In the genomic region with DNA sequence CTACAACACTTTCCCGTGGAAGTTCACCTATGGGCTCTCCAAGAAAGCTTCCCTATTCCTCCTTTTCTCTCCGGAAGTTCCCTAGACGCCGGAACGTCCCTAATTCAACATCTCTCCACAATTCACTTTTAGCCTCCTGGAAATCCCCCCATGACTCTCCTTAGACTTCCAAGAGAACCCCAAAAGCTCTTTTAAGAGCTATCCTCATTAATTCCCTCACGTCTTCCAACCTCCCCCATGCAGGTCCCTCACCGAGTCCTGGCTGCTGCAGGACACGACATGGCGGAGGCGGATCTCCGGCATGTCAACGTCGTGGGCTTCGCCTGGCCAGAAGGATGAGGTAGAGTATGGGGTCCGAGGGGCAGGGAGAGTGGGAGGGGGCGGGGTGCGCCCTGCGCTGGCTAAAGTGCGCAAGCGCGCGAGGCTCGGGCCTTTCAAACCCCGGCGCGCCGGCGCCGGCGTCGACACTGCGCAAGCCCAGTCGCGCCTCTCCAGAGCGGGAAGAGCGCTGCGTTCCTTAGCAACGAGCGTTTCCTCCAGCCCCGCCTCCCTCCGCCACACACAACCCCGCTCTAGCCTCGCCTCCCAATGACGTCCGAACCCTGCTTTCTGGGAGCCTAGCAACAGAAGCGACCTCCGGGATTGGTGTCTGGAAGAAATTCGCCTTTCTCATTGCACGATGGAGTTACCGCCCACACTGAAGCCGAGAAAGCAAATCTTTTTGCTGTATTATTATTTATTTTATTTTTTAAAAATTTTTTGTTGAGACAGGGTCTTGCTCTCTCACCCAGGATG, we compare ENCODE assay signal across 8 cellular contexts. TPM values are rescaled to one million over a fixed set of nuclear protein-coding genes. Genes with fewer than 3 reads are reported as not detected.
DNase-seq lines count a peak whose midpoint lies in the region; ATAC-seq, FAIRE-seq and TF ChIP-seq lines count a peak whose summit lies in the region.

A gene (plus strand): TSS at position 646 of the 795 bp plus-strand sequence. CDS start 1,391 bp downstream, outside the sequence.
A gene with protein sequence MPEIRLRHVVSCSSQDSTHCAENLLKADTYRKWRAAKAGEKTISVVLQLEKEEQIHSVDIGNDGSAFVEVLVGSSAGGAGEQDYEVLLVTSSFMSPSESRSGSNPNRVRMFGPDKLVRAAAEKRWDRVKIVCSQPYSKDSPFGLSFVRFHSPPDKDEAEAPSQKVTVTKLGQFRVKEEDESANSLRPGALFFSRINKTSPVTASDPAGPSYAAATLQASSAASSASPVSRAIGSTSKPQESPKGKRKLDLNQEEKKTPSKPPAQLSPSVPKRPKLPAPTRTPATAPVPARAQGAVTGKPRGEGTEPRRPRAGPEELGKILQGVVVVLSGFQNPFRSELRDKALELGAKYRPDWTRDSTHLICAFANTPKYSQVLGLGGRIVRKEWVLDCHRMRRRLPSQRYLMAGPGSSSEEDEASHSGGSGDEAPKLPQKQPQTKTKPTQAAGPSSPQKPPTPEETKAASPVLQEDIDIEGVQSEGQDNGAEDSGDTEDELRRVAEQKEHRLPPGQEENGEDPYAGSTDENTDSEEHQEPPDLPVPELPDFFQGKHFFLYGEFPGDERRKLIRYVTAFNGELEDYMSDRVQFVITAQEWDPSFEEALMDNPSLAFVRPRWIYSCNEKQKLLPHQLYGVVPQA (minus strand): TSS at position 372 of the 795 bp plus-strand sequence. CDS start 69 bp downstream, at position 303.

- in situ Hi-C loops in mammary epithelial cell (cut with MboI; ENCODE audit: low sequenced_read_pairs in 2 of 2) = no loop called here

- no TSS peak for BruUV-seq in A673 (replicated peaks; lab: Mats Ljungman, UMichigan)
- BruUV-seq in mammary epithelial cell (replicated peaks; lab: Mats Ljungman, UMichigan) = no TSS peak

- H2AFZ ChIP-seq in mammary epithelial cell (ENCODE audit: low read depth, low read length) = peak within 1 kb of the TSS; percentile 99

- no peaks in the 10 kb centered on the region for H4K20me1 ChIP-seq in mammary epithelial cell (ENCODE audit: insufficient read depth, low read length)

- dilution Hi-C loops in mammary epithelial cell (cut with HindIII; ENCODE audit: low sequenced_read_pairs) = no loop called here

- H3K4me1 ChIP-seq in A673 (ENCODE audit: insufficient read depth, low read length, poor library complexity, severe bottlenecking) = peaks cover 16% of the 10 kb centered on the region
- H3K4me1 ChIP-seq in mammary epithelial cell (ENCODE audit: insufficient read depth, low read length) = peaks cover 16% of the 10 kb centered on the region
- no peaks in the 10 kb centered on the region for H3K4me1 ChIP-seq in small intestine (ENCODE audit: control insufficient read depth in 2 of 2, insufficient read depth in 1 of 2, low read depth in 1 of 2, low read length in 1 of 2)

- peak; percentile 99 for DNase-seq in A673 (ENCODE audit: low spot score)
- DNase-seq in NCI-H2196 (lab: John Stamatoyannopoulos, UW; ENCODE audit: unreplicated experiment) = peak; percentile 99
- peak; percentile 98 for DNase-seq in WERI-Rb-1
- DNase-seq in mammary epithelial cell = peak; percentile 98
- DNase-seq in iPS-NIHi11 (ENCODE audit: low spot score) = peak; percentile 98
- DNase-seq in small intestine = peak; percentile 99

- CTCF ChIA-PET in A673 (lab: Charles Lee) (interaction anchor here (1.2 kb wide), 1 partner anchor 20 kb away, joined by 5 read pairs; no protein-coding TSS in a partner anchor), mammary epithelial cell (lab: Charles Lee; ENCODE audit: low non-redundant PET) (no interaction called here)

- peak within 1 kb of the TSS; percentile 85 for H3K4me2 ChIP-seq in mammary epithelial cell (ENCODE audit: insufficient read depth, low read depth, low read length)

- 2% methylated on average over 16 of the region's 51 CpGs for WGBS in mammary epithelial cell (ENCODE audit: low coverage, missing lambda C conversion rate)
- 0 to 1% (median 1%) methylated on average over 36 to 51 of the region's 51 CpGs for WGBS in small intestine, 3 donors

- POLR2A ChIA-PET in A673 (lab: Charles Lee; ENCODE audit: low non-redundant PET) = no interaction called here

- no peak for TF ChIP-seq CTCF in A673 (conservative IDR thresholded peaks at IDR 0.05; ENCODE audit: low read depth, low read length)
- TF ChIP-seq CTCF in WERI-Rb-1 (IDR thresholded peaks at IDR 0.05; ENCODE audit: low read depth, low read length) = no peak
- no peak for TF ChIP-seq CTCF in mammary epithelial cell (conservative IDR thresholded peaks at IDR 0.05 in 1 of 2, IDR thresholded peaks at IDR 0.05 in 1 of 2; ENCODE audit: extremely low read depth in 1 of 2, insufficient read depth in 1 of 2, low read depth in 1 of 2, low read length in 2 of 2)

- intact Hi-C loops in A673 (cut with micrococcal nuclease; ENCODE audit: unreplicated experiment) (loop anchor here (1.0 kb wide), 1 partner anchor 21 kb away; a partner anchor contains a TSS), mammary epithelial cell (cut with micrococcal nuclease) (loop anchor here (1.0 kb wide), 1 partner anchor 21 kb away; a partner anchor contains a TSS)

- H3K4me3 ChIP-seq in A673 (ENCODE audit: low read depth, low read length, poor library complexity, severe bottlenecking) (peak within 1 kb of the TSS; percentile 94), WERI-Rb-1 (ENCODE audit: low read depth, low read length) (peak within 1 kb of the TSS; percentile 100), mammary epithelial cell (replicated peaks in 1 of 3; ENCODE audit: insufficient read depth in 1 of 3, low read depth in 2 of 3, low read length in 3 of 3) (peak within 1 kb of the TSS; percentile 81 to 93 (median 89)), small intestine (ENCODE audit: low read depth in 1 of 2, low read length in 2 of 2) (peak within 1 kb of the TSS; percentile 38 to 85)

- peak; percentile 95 for ATAC-seq in GM18868 (IDR thresholded peaks at IDR 0.05; ENCODE audit: unreplicated experiment)
- peak; percentile 94 for ATAC-seq in HG03108 (IDR thresholded peaks at IDR 0.05; ENCODE audit: unreplicated experiment)

- H3K79me2 ChIP-seq in mammary epithelial cell (ENCODE audit: insufficient read depth, low read length) = peaks cover 27% of the 10 kb centered on the region

- peak within 1 kb of the TSS; percentile 92 for H3K9ac ChIP-seq in mammary epithelial cell (ENCODE audit: insufficient read depth, low read length)

- no peak for FAIRE-seq in small intestine (lab: Jason Lieb, UNC)

- H3K27me3 ChIP-seq in A673 (replicated peaks; ENCODE audit: insufficient read depth, low read depth, low read length, poor library complexity) (no peaks in the 10 kb centered on the region), WERI-Rb-1 (ENCODE audit: insufficient read depth, low read depth, severe bottlenecking) (no peaks in the 10 kb centered on the region), mammary epithelial cell (ENCODE audit: insufficient read depth, low read length) (no peaks in the 10 kb centered on the region), small intestine (ENCODE audit: control insufficient read depth in 2 of 2, insufficient read depth in 2 of 2, low read length in 2 of 2) (no peaks in the 10 kb centered on the region)

- H3K36me3 ChIP-seq in A673 (ENCODE audit: insufficient read depth, low read length, poor library complexity, severe bottlenecking) (peaks cover 4% of the 10 kb centered on the region), WERI-Rb-1 (peaks cover 31% of the 10 kb centered on the region), mammary epithelial cell (ENCODE audit: insufficient read depth, low read length) (no peaks in the 10 kb centered on the region), small intestine (ENCODE audit: control insufficient read depth in 2 of 2, insufficient read depth in 2 of 2, low read length in 2 of 2) (peaks cover 0 to 2% of the 10 kb centered on the region in 2 donors)

- peak within 1 kb of the TSS; percentile 94 for H3K27ac ChIP-seq in A673 (ENCODE audit: low read depth, low read length, poor library complexity, severe bottlenecking)
- H3K27ac ChIP-seq in WERI-Rb-1 = peak within 1 kb of the TSS; percentile 92
- peak within 1 kb of the TSS; percentile 97 for H3K27ac ChIP-seq in mammary epithelial cell (ENCODE audit: insufficient read depth, low read depth, low read length)
- H3K27ac ChIP-seq in small intestine (ENCODE audit: low read depth in 1 of 2, low read length in 1 of 2) = peak within 1 kb of the TSS; percentile 57 to 79

- H3K9me3 ChIP-seq in A673 (ENCODE audit: low read depth, low read length, poor library complexity, severe bottlenecking) (no peaks in the 10 kb centered on the region), WERI-Rb-1 (ENCODE audit: severe bottlenecking) (no peaks in the 10 kb centered on the region), mammary epithelial cell (replicated peaks; ENCODE audit: insufficient read depth, low read length) (no peaks in the 10 kb centered on the region), small intestine (ENCODE audit: control insufficient read depth, low read depth) (no peaks in the 10 kb centered on the region)

RNA-seq across cellular contexts. Expression of the first gene that starts in this region (rescaled TPM):
- 14.3 and 15.6 TPM in 2 replicates for total RNA-seq in A673 (2021)
- under 1 TPM; 0.21 to 0.83 TPM for total RNA-seq in mammary epithelial cell
- polyA plus RNA-seq in mammary epithelial cell = 3.5 TPM
- polyA minus RNA-seq in mammary epithelial cell = not detected
- polyA plus RNA-seq in small intestine = 1 to 10 TPM; 5.1 to 9.9 (median 8.3) TPM

RNA-seq across cellular contexts. Expression of the second gene that starts in this region (rescaled TPM):
- total RNA-seq in A673 (2021) = 69.4 and 86.0 TPM in 2 replicates
- total RNA-seq in mammary epithelial cell = 10 to 100 TPM; 11.0 to 25.3 TPM
- polyA plus RNA-seq in mammary epithelial cell = 18.8 TPM
- 30.6 TPM for polyA minus RNA-seq in mammary epithelial cell
- 10 to 100 TPM in 2 of 3 donors, 1 to 10 TPM in 1; 9.7 to 19.5 (median 12.5) TPM for polyA plus RNA-seq in small intestine

Comparison
In these comparisons a context has a peak if more than half of its experiments do, and no peak if none do; other contexts are left out.
1. Peak in every context shown above with its lines: DNase-seq, ATAC-seq, H3K4me3 ChIP-seq and H3K27ac ChIP-seq.